ENCODE assay signal across 1 cellular context in the genomic region with DNA sequence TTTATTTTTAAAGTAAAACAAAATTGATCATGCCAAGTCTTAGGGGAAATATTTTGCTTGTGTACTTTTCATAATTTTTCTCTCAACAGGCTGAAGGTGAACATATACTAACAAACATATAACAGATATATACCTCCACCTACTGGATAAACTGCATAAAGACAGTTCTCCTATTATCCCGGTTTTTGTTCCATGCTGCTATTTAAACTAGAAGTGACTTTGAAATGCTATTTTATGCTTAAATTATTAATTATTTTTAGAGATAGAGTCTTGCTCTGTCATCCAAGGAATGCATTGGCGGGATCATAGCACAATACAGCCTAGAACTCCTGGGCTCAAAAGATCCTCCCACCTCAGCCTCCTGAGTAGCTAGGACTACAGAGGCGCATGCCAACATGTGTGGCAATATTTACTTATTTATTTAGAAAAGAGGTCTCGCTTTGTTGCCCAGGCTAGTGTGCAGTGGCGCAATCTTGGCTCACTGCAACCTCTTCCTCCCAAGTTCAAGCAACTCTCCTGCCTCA.
TF ChIP-seq lines count a peak whose summit lies in the region.

No MANE protein-coding gene starts in this region.

TF ChIP-seq in HepG2, 621 proteins besides CTCF, POLR2A, EP300 and RAD21 (continued from another document and continues in another):
- TF ChIP-seq, protein P1, sequence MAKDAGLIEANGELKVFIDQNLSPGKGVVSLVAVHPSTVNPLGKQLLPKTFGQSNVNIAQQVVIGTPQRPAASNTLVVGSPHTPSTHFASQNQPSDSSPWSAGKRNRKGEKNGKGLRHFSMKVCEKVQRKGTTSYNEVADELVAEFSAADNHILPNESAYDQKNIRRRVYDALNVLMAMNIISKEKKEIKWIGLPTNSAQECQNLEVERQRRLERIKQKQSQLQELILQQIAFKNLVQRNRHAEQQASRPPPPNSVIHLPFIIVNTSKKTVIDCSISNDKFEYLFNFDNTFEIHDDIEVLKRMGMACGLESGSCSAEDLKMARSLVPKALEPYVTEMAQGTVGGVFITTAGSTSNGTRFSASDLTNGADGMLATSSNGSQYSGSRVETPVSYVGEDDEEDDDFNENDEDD (CRISPR knock-in tag; IDR thresholded peaks at IDR 0.05; ENCODE audit: borderline replicate concordance): no peak
- no peak for TF ChIP-seq ZFP82 (CRISPR knock-in tag; IDR thresholded peaks at IDR 0.05; ENCODE audit: borderline replicate concordance)
- TF ChIP-seq NR2F1 (CRISPR knock-in tag; IDR thresholded peaks at IDR 0.05): 0 out of 4 replicates have a peak, but pooled peaks of 1 of the 2 experiments have one; percentile 12
- no peak for TF ChIP-seq CHD2 (IDR thresholded peaks at IDR 0.05; ENCODE audit: low read depth, low read length)
- TF ChIP-seq, protein P2, sequence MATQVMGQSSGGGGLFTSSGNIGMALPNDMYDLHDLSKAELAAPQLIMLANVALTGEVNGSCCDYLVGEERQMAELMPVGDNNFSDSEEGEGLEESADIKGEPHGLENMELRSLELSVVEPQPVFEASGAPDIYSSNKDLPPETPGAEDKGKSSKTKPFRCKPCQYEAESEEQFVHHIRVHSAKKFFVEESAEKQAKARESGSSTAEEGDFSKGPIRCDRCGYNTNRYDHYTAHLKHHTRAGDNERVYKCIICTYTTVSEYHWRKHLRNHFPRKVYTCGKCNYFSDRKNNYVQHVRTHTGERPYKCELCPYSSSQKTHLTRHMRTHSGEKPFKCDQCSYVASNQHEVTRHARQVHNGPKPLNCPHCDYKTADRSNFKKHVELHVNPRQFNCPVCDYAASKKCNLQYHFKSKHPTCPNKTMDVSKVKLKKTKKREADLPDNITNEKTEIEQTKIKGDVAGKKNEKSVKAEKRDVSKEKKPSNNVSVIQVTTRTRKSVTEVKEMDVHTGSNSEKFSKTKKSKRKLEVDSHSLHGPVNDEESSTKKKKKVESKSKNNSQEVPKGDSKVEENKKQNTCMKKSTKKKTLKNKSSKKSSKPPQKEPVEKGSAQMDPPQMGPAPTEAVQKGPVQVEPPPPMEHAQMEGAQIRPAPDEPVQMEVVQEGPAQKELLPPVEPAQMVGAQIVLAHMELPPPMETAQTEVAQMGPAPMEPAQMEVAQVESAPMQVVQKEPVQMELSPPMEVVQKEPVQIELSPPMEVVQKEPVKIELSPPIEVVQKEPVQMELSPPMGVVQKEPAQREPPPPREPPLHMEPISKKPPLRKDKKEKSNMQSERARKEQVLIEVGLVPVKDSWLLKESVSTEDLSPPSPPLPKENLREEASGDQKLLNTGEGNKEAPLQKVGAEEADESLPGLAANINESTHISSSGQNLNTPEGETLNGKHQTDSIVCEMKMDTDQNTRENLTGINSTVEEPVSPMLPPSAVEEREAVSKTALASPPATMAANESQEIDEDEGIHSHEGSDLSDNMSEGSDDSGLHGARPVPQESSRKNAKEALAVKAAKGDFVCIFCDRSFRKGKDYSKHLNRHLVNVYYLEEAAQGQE (IDR thresholded peaks at IDR 0.05; ENCODE audit: borderline replicate concordance in 1 of 2, low read depth in 1 of 2, low read length in 2 of 2): no peak; a peak in 1 of 4 replicates
- 0 out of 2 replicates have a peak, but pooled peaks have one; percentile 20 for TF ChIP-seq NR2F2 (IDR thresholded peaks at IDR 0.05; ENCODE audit: borderline replicate concordance, low read depth)
- no peak for TF ChIP-seq ZSCAN12 (CRISPR knock-in tag; IDR thresholded peaks at IDR 0.05)
- TF ChIP-seq PLRG1 (conservative IDR thresholded peaks at IDR 0.05): no peak
- TF ChIP-seq BRD4 (CRISPR knock-in tag; IDR thresholded peaks at IDR 0.05): no peak
- TF ChIP-seq, protein P3, sequence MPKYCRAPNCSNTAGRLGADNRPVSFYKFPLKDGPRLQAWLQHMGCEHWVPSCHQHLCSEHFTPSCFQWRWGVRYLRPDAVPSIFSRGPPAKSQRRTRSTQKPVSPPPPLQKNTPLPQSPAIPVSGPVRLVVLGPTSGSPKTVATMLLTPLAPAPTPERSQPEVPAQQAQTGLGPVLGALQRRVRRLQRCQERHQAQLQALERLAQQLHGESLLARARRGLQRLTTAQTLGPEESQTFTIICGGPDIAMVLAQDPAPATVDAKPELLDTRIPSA (CRISPR knock-in tag; IDR thresholded peaks at IDR 0.05; ENCODE audit: borderline replicate concordance): no peak
- TF ChIP-seq FOSL1 (CRISPR knock-in tag; IDR thresholded peaks at IDR 0.05; ENCODE audit: borderline replicate concordance): no peak
- TF ChIP-seq PHF21A (CRISPR knock-in tag; IDR thresholded peaks at IDR 0.05): no peak; the same call in 1 of the 2 replicates
- no peak for TF ChIP-seq ZNF33B (CRISPR knock-in tag; IDR thresholded peaks at IDR 0.05)
- TF ChIP-seq NFE2L2 (IDR thresholded peaks at IDR 0.05; ENCODE audit: low read length): no peak
- TF ChIP-seq PHF8 (CRISPR knock-in tag; IDR thresholded peaks at IDR 0.05): no peak
- TF ChIP-seq PTBP1 (IDR thresholded peaks at IDR 0.05; ENCODE audit: low read depth, low read length, poor library complexity, severe bottlenecking): no peak
- TF ChIP-seq, protein P4, sequence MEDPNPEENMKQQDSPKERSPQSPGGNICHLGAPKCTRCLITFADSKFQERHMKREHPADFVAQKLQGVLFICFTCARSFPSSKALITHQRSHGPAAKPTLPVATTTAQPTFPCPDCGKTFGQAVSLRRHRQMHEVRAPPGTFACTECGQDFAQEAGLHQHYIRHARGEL (CRISPR knock-in tag; IDR thresholded peaks at IDR 0.05): no peak
- no peak for TF ChIP-seq AGO1 (IDR thresholded peaks at IDR 0.05; ENCODE audit: low read depth, low read length, poor library complexity, severe bottlenecking)
- TF ChIP-seq ZNF383 (CRISPR knock-in tag; IDR thresholded peaks at IDR 0.05; ENCODE audit: borderline replicate concordance): no peak
- TF ChIP-seq, protein P5, sequence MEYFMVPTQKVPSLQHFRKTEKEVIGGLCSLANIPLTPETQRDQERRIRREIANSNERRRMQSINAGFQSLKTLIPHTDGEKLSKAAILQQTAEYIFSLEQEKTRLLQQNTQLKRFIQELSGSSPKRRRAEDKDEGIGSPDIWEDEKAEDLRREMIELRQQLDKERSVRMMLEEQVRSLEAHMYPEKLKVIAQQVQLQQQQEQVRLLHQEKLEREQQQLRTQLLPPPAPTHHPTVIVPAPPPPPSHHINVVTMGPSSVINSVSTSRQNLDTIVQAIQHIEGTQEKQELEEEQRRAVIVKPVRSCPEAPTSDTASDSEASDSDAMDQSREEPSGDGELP (IDR thresholded peaks at IDR 0.05; ENCODE audit: borderline replicate concordance, low read depth): no peak
- TF ChIP-seq, protein P6, sequence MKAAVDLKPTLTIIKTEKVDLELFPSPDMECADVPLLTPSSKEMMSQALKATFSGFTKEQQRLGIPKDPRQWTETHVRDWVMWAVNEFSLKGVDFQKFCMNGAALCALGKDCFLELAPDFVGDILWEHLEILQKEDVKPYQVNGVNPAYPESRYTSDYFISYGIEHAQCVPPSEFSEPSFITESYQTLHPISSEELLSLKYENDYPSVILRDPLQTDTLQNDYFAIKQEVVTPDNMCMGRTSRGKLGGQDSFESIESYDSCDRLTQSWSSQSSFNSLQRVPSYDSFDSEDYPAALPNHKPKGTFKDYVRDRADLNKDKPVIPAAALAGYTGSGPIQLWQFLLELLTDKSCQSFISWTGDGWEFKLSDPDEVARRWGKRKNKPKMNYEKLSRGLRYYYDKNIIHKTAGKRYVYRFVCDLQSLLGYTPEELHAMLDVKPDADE (CRISPR knock-in tag; IDR thresholded peaks at IDR 0.05): no peak
- peak; percentile 81; the same call in 1 of the 2 replicates for TF ChIP-seq KDM1A (CRISPR knock-in tag; IDR thresholded peaks at IDR 0.05)
- TF ChIP-seq, protein P7, sequence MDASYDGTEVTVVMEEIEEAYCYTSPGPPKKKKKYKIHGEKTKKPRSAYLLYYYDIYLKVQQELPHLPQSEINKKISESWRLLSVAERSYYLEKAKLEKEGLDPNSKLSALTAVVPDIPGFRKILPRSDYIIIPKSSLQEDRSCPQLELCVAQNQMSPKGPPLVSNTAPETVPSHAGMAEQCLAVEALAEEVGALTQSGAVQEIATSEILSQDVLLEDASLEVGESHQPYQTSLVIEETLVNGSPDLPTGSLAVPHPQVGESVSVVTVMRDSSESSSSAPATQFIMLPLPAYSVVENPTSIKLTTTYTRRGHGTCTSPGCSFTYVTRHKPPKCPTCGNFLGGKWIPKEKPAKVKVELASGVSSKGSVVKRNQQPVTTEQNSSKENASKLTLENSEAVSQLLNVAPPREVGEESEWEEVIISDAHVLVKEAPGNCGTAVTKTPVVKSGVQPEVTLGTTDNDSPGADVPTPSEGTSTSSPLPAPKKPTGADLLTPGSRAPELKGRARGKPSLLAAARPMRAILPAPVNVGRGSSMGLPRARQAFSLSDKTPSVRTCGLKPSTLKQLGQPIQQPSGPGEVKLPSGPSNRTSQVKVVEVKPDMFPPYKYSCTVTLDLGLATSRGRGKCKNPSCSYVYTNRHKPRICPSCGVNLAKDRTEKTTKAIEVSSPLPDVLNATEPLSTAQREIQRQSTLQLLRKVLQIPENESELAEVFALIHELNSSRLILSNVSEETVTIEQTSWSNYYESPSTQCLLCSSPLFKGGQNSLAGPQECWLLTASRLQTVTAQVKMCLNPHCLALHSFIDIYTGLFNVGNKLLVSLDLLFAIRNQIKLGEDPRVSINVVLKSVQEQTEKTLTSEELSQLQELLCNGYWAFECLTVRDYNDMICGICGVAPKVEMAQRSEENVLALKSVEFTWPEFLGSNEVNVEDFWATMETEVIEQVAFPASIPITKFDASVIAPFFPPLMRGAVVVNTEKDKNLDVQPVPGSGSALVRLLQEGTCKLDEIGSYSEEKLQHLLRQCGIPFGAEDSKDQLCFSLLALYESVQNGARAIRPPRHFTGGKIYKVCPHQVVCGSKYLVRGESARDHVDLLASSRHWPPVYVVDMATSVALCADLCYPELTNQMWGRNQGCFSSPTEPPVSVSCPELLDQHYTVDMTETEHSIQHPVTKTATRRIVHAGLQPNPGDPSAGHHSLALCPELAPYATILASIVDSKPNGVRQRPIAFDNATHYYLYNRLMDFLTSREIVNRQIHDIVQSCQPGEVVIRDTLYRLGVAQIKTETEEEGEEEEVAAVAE (CRISPR knock-in tag; IDR thresholded peaks at IDR 0.05; ENCODE audit: borderline replicate concordance): no peak
- TF ChIP-seq ZNF652 (CRISPR knock-in tag; IDR thresholded peaks at IDR 0.05; ENCODE audit: borderline replicate concordance, low read depth): no peak
- TF ChIP-seq TOE1 (CRISPR knock-in tag; IDR thresholded peaks at IDR 0.05): 0 out of 2 replicates have a peak, but pooled peaks have one; percentile 66
- TF ChIP-seq, protein P8, sequence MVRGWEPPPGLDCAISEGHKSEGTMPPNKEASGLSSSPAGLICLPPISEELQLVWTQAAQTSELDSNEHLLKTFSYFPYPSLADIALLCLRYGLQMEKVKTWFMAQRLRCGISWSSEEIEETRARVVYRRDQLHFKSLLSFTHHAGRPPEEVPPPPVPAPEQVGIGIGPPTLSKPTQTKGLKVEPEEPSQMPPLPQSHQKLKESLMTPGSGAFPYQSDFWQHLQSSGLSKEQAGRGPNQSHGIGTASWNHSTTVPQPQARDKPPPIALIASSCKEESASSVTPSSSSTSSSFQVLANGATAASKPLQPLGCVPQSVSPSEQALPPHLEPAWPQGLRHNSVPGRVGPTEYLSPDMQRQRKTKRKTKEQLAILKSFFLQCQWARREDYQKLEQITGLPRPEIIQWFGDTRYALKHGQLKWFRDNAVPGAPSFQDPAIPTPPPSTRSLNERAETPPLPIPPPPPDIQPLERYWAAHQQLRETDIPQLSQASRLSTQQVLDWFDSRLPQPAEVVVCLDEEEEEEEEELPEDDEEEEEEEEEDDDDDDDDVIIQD (CRISPR knock-in tag; IDR thresholded peaks at IDR 0.05; ENCODE audit: low read depth): no peak
- TF ChIP-seq ZNF672 (CRISPR knock-in tag; IDR thresholded peaks at IDR 0.05): no peak
- TF ChIP-seq, protein P9, sequence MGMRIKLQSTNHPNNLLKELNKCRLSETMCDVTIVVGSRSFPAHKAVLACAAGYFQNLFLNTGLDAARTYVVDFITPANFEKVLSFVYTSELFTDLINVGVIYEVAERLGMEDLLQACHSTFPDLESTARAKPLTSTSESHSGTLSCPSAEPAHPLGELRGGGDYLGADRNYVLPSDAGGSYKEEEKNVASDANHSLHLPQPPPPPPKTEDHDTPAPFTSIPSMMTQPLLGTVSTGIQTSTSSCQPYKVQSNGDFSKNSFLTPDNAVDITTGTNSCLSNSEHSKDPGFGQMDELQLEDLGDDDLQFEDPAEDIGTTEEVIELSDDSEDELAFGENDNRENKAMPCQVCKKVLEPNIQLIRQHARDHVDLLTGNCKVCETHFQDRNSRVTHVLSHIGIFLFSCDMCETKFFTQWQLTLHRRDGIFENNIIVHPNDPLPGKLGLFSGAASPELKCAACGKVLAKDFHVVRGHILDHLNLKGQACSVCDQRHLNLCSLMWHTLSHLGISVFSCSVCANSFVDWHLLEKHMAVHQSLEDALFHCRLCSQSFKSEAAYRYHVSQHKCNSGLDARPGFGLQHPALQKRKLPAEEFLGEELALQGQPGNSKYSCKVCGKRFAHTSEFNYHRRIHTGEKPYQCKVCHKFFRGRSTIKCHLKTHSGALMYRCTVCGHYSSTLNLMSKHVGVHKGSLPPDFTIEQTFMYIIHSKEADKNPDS (CRISPR knock-in tag; IDR thresholded peaks at IDR 0.05): no peak
- no peak for TF ChIP-seq POLR2AphosphoS2 (IDR thresholded peaks at IDR 0.05; ENCODE audit: low read depth, low read length)
- TF ChIP-seq, protein P10, sequence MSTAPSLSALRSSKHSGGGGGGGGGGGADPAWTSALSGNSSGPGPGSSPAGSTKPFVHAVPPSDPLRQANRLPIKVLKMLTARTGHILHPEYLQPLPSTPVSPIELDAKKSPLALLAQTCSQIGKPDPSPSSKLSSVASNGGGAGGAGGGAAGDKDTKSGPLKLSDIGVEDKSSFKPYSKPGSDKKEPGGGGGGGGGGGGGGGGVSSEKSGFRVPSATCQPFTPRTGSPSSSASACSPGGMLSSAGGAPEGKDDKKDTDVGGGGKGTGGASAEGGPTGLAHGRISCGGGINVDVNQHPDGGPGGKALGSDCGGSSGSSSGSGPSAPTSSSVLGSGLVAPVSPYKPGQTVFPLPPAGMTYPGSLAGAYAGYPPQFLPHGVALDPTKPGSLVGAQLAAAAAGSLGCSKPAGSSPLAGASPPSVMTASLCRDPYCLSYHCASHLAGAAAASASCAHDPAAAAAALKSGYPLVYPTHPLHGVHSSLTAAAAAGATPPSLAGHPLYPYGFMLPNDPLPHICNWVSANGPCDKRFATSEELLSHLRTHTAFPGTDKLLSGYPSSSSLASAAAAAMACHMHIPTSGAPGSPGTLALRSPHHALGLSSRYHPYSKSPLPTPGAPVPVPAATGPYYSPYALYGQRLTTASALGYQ (CRISPR knock-in tag; IDR thresholded peaks at IDR 0.05): peak; percentile 60; the same call in 1 of the 2 replicates
- TF ChIP-seq IKZF4 (CRISPR knock-in tag; IDR thresholded peaks at IDR 0.05; ENCODE audit: borderline replicate concordance, low read depth, not compliant biosample characterization): no peak
- TF ChIP-seq SMYD3 (CRISPR knock-in tag; IDR thresholded peaks at IDR 0.05): peak; percentile 73; the same call in 1 of the 2 replicates
- no peak for TF ChIP-seq ZNF337 (CRISPR knock-in tag; IDR thresholded peaks at IDR 0.05; ENCODE audit: borderline replicate concordance, low read depth)
- TF ChIP-seq ATF7-NPFF (CRISPR knock-in tag; IDR thresholded peaks at IDR 0.05; ENCODE audit: low read depth): no peak
- TF ChIP-seq EHMT2 (IDR thresholded peaks at IDR 0.05; ENCODE audit: borderline replicate concordance, low read depth, low read length): no peak
- TF ChIP-seq, protein P11, sequence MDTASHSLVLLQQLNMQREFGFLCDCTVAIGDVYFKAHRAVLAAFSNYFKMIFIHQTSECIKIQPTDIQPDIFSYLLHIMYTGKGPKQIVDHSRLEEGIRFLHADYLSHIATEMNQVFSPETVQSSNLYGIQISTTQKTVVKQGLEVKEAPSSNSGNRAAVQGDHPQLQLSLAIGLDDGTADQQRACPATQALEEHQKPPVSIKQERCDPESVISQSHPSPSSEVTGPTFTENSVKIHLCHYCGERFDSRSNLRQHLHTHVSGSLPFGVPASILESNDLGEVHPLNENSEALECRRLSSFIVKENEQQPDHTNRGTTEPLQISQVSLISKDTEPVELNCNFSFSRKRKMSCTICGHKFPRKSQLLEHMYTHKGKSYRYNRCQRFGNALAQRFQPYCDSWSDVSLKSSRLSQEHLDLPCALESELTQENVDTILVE (CRISPR knock-in tag; IDR thresholded peaks at IDR 0.05): peak; percentile 81
- TF ChIP-seq ZSCAN31 (CRISPR knock-in tag; IDR thresholded peaks at IDR 0.05; ENCODE audit: low read depth): no peak
- no peak for TF ChIP-seq ZNF552 (CRISPR knock-in tag; IDR thresholded peaks at IDR 0.05; ENCODE audit: borderline replicate concordance)
